8 cellular contexts compared by ENCODE assay signal in the genomic region with DNA sequence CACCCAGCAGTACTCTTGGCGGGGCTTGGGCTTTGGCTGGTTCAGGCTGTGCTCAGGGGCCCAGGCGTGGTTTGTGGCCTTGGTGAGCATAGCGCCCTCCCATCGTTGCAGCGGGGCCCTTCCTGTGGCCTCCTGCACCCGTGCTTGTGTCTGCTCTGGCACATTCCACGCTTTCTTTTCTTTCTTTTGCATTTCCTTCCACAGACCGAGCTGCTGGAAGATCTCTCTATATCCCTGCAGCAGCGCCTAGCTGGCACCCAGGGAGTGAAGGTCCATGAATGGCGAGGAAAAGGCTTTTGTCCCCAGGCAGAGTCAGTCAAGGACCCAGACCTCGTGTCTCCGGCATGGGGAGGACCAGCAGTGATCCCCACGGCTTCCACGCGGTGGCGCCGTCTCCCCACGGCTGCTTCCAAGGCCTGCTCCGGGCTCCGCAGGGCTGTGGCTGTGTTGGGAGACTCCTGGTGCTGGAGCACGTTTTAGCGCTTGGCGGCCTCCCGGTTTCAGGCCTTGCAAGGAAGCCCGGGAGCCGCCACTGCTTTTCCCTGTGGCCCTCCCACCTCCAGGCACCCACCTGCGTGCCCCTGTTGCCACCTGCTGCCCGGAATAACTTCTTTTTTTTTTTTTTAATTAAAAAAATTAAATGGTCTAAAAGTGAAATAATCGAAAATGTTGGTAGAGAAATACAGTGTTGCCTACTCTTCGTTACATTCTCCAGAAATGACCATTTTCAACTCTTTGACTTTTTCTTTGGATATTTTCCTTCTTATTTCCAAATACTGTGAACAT. TPM values are rescaled to one million over a fixed set of nuclear protein-coding genes. Genes with fewer than 3 reads are reported as not detected.
DNase-seq lines count a peak whose midpoint lies in the region; ATAC-seq and TF ChIP-seq lines count a peak whose summit lies in the region.

No MANE protein-coding gene starts in this region.

- no peak overlapping the region for H3K27ac ChIP-seq in substantia nigra (ENCODE audit: low read depth, low read length, poor library complexity, severe bottlenecking)

- ATAC-seq in GM19328 (IDR thresholded peaks at IDR 0.05; ENCODE audit: unreplicated experiment) (peak; percentile 86), HG03558 (IDR thresholded peaks at IDR 0.05; ENCODE audit: extremely low read depth, unreplicated experiment) (peak; percentile 59)

- DNase-seq in AML-193 (lab: John Stamatoyannopoulos, UW) (peak; percentile 24 to 32), RPMI7951 (ENCODE audit: low read depth) (peak; percentile 27), fibroblast of villous mesenchyme (ENCODE audit: low read depth) (peak; percentile 65), non-pigmented ciliary epithelial cell (ENCODE audit: low read depth) (peak; percentile 9), substantia nigra (lab: John Stamatoyannopoulos, UW) (peak in 48 of 49 donors; percentile 29 to 88 (median 74))
- peak; percentile 33 to 53 for DNase-seq in activated T-helper 1 cell treated with anti-CD3 and anti-CD28 coated beads, Interleukin-2, amount 50 U/mL, for 16 hours (ENCODE audit: low read depth in 1 of 2, low spot score in 1 of 2)

- no peak overlapping the region for H3K4me3 ChIP-seq in fibroblast of villous mesenchyme (ENCODE audit: low read depth, low read length)

- TF ChIP-seq CTCF in fibroblast of villous mesenchyme (IDR thresholded peaks at IDR 0.05; ENCODE audit: insufficient read depth, low read depth, low read length): peak; percentile 83

RNA-seq across cellular contexts. Expression of a gene that starts 28.5 kb away (rescaled TPM):
- total RNA-seq in RPMI7951 (2014; rRNA removed; shearing (Covaris generic)): 0.24 TPM in 1 of 2 replicates, not detected in the other
- total RNA-seq in fibroblast of villous mesenchyme: under 0.01 TPM in 1 of 2 replicates, not detected in the other

RNA-seq across cellular contexts. Expression of a gene that starts 51.8 kb away (rescaled TPM):
- not detected in 2 replicates for total RNA-seq in RPMI7951 (2014; rRNA removed; shearing (Covaris generic))
- total RNA-seq in fibroblast of villous mesenchyme: not detected in 2 replicates

Comparison
In these comparisons a context has a peak if more than half of its experiments do, and no peak if none do; other contexts are left out.
1. DNase-seq: peak in every context shown above with its lines; median percentile 74 in substantia nigra; 65 in fibroblast of villous mesenchyme; 43 in activated T-helper 1 cell treated with anti-CD3 and anti-CD28 coated beads, Interleukin-2, amount 50 U/mL, for 16 hours; 28 in AML-193; 27 in RPMI7951; 9 in non-pigmented ciliary epithelial cell.